In genomic region chr1:212607924-212608208, GRCh38 we compare ENCODE assay signal across 8 cellular contexts. TPM values are rescaled to one million over a fixed set of nuclear protein-coding genes. Genes with fewer than 3 reads are reported as not detected.
DNase-seq lines count a peak whose midpoint lies in the region; ATAC-seq and TF ChIP-seq lines count a peak whose summit lies in the region.

No MANE protein-coding gene starts in this region.

- H3K4me3 ChIP-seq in iPS-18c (ENCODE audit: insufficient read depth, low read depth, low read length) (peak overlapping the region; percentile 85), stomach (peak overlapping the region; percentile 66 to 75 (median 68))

- peaks cover 4 to 48% (median 16%) of the 10 kb centered on the region in 3 donors for H3K27me3 ChIP-seq in stomach

- peaks cover 16 to 47% (median 44%) of the 10 kb centered on the region in 4 donors for H3K4me1 ChIP-seq in stomach

- peak overlapping the region; percentile 95 for H3K27ac Mint-ChIP-seq in activated naive CD8-positive, alpha-beta T cell treated with anti-CD3 and anti-CD28 coated beads for 36 hours

- H3K36me3 ChIP-seq in stomach, result no peaks in the 10 kb centered on the region

- peaks cover 27% of the 10 kb centered on the region for H3K36me3 Mint-ChIP-seq in activated naive CD8-positive, alpha-beta T cell treated with anti-CD3 and anti-CD28 coated beads for 36 hours

- peak overlapping the region; percentile 87 to 99 (median 98) for H3K27ac ChIP-seq in stomach

- peaks cover 46% of the 10 kb centered on the region for H3K4me1 Mint-ChIP-seq in activated naive CD8-positive, alpha-beta T cell treated with anti-CD3 and anti-CD28 coated beads for 36 hours

- H3K27me3 Mint-ChIP-seq in activated naive CD8-positive, alpha-beta T cell treated with anti-CD3 and anti-CD28 coated beads for 36 hours, result peaks cover 63% of the 10 kb centered on the region

- TF ChIP-seq POLR2A in stomach (IDR thresholded peaks at IDR 0.05), result no peak

- no peak for TF ChIP-seq CTCF in stomach (IDR thresholded peaks at IDR 0.05)

- ATAC-seq in HG03066 (IDR thresholded peaks at IDR 0.05; ENCODE audit: low read depth, unreplicated experiment) (peak; percentile 8), GM18520 (IDR thresholded peaks at IDR 0.05; ENCODE audit: unreplicated experiment) (no peak)

- intact Hi-C loops in stomach (cut with DNase I; ENCODE audit: low total_unique reads), result no loop called here

- peak overlapping the region; percentile 84 for H3K4me3 Mint-ChIP-seq in activated naive CD8-positive, alpha-beta T cell treated with anti-CD3 and anti-CD28 coated beads for 36 hours

- no peaks in the 10 kb centered on the region for H3K9me3 Mint-ChIP-seq in activated naive CD8-positive, alpha-beta T cell treated with anti-CD3 and anti-CD28 coated beads for 36 hours

- H3K9me3 ChIP-seq in iPS-18c (ENCODE audit: control insufficient read depth, insufficient read depth, low read length) (no peaks in the 10 kb centered on the region), stomach (no peaks in the 10 kb centered on the region)

- TF ChIP-seq EP300 in stomach (IDR thresholded peaks at IDR 0.05), result no peak

- 0 to 1% (median 0%) methylated on average over 11 to 27 of the region's 27 CpGs for WGBS in stomach, 5 donors

- peak; percentile 48 for DNase-seq in NCI-H748 treated with DMSO at 0.1 percent for 48 hours (lab: John Stamatoyannopoulos, UW)
- no peak for DNase-seq in NCI-H748 (lab: John Stamatoyannopoulos, UW; ENCODE audit: unreplicated experiment)
- DNase-seq in activated naive CD8-positive, alpha-beta T cell treated with anti-CD3 and anti-CD28 coated beads for 36 hours, result no peak
- DNase-seq in stomach, result no peak
- DNase-seq in NCI-H510A treated with DMSO at 0.1 percent for 48 hours (lab: John Stamatoyannopoulos, UW), result no peak

RNA-seq across cellular contexts. Expression of gene ATF3, which starts 0.7 kb away (rescaled TPM):
- 10 to 100 TPM; 42.4 to 44.9 TPM for total RNA-seq in activated naive CD8-positive, alpha-beta T cell treated with anti-CD3 and anti-CD28 coated beads for 36 hours
- 10 to 100 TPM in 4 of 5 donors, not detected in 1; 14.0 to 59.8 (median 24.3) TPM for total RNA-seq in stomach
- polyA plus RNA-seq in stomach, result 10 to 100 TPM; 19.9 to 60.2 (median 33.0) TPM
